ENCODE assay signal across 8 cellular contexts in the genomic region with DNA sequence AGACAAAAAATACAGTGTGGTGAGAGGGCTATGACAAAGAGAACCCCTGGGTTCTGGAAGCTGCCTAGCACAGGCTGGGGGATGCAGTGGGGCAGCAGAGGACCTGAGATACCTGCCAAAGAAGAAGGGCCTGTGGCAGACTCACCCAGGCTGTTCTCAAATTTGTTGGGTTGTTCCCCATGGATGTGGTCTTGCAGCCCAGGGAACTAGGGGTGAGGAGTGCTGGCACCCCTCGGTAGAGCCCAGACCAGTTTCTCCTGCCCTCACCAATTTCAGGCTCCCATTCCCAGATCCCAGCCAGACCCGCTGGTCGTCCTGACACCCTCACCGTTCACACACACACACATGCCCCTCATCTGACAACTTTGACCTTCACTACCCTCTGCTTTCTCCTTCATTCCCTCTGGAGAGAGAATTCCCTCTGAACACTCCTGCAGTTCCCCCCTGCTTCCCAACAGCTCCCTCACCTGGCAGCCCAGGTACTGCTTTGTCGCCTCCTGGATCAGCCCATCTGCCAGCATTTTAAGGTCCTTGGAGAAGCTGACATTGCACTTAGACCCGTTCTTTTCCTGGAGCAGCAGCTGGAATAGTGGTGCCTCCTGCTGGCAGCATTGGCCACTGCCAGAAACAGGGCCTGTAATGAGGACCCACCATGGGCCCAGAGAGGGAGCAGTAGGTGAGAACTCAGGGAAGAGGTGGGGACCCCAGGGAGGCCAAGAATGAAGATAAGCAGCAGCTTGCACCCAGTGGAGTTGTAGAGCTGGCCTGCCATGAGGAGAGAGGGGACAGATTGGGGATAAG. TPM values are rescaled to one million over a fixed set of nuclear protein-coding genes. Genes with fewer than 3 reads are reported as not detected.
DNase-seq lines count a peak whose midpoint lies in the region; ATAC-seq and TF ChIP-seq lines count a peak whose summit lies in the region.

No MANE protein-coding gene starts in this region.

- H3K9me3 Mint-ChIP-seq in endothelial cell (ENCODE audit: unreplicated experiment) (no peaks in the 10 kb centered on the region), memory B cell (no peaks in the 10 kb centered on the region)

- H3K4me3 Mint-ChIP-seq in endothelial cell (ENCODE audit: unreplicated experiment) (no peak overlapping the region), memory B cell (peak overlapping the region; percentile 67)

- H3K36me3 Mint-ChIP-seq in endothelial cell (ENCODE audit: low read depth, unreplicated experiment) = no peaks in the 10 kb centered on the region
- H3K36me3 Mint-ChIP-seq in memory B cell = no peaks in the 10 kb centered on the region

- DNase-seq in NCI-H446 (lab: John Stamatoyannopoulos, UW) = peak; percentile 13 to 77
- peak; percentile 53 for DNase-seq in activated CD4-positive, alpha-beta T cell treated with anti-CD3 and anti-CD28 coated beads, Interleukin-2, amount 50 U/mL, for 1 hour
- DNase-seq in endothelial cell (ENCODE audit: low spot score) = peak; percentile 82
- DNase-seq in memory B cell (ENCODE audit: low spot score in 2 of 2) = peak; percentile 44 to 57
- peak in 40 of 49 donors; percentile 16 to 76 (median 54) for DNase-seq in substantia nigra (lab: John Stamatoyannopoulos, UW)

- no peaks in the 10 kb centered on the region for H3K9me3 ChIP-seq in DOHH2 (ENCODE audit: control insufficient read depth, insufficient read depth, low read length)

- H3K27ac Mint-ChIP-seq in endothelial cell (ENCODE audit: unreplicated experiment) = peak overlapping the region; percentile 81
- peak overlapping the region; percentile 56 for H3K27ac Mint-ChIP-seq in memory B cell

- no peaks in the 10 kb centered on the region for H3K36me3 ChIP-seq in DOHH2 (ENCODE audit: control insufficient read depth, low read length)

- peaks cover 2% of the 10 kb centered on the region; the same call in 1 of the 2 replicates for H3K27me3 ChIP-seq in DOHH2 (ENCODE audit: control insufficient read depth, low read length)

- H3K4me3 ChIP-seq in DOHH2 (ENCODE audit: low read length) = peak overlapping the region; percentile 90; the same call in 1 of the 2 replicates

- no peaks in the 10 kb centered on the region for H3K79me2 ChIP-seq in DOHH2 (ENCODE audit: control insufficient read depth, low read length)

- peaks cover 4% of the 10 kb centered on the region for H3F3A ChIP-seq in DOHH2 (ENCODE audit: control insufficient read depth, insufficient read depth)

- H3K27ac ChIP-seq in DOHH2 (ENCODE audit: low read depth, low read length) = no peak overlapping the region
- H3K27ac ChIP-seq in substantia nigra (ENCODE audit: low read depth, low read length, poor library complexity, severe bottlenecking) = peak overlapping the region; percentile 79

- ATAC-seq in HG02759 (IDR thresholded peaks at IDR 0.05; ENCODE audit: unreplicated experiment) (peak; percentile 34), memory B cell (ENCODE audit: low read depth) (peak; percentile 41), HG03439 (IDR thresholded peaks at IDR 0.05; ENCODE audit: unreplicated experiment) (no peak)

- peaks cover 13% of the 10 kb centered on the region for H3K4me1 Mint-ChIP-seq in endothelial cell (ENCODE audit: unreplicated experiment)
- H3K4me1 Mint-ChIP-seq in memory B cell = peaks cover 15% of the 10 kb centered on the region

- H4K20me1 ChIP-seq in DOHH2 (ENCODE audit: control insufficient read depth, insufficient read depth, low read depth, low read length) = no peaks in the 10 kb centered on the region

- H3K4me2 ChIP-seq in DOHH2 (ENCODE audit: low read length) = peak overlapping the region; percentile 99

- H3K27me3 Mint-ChIP-seq in endothelial cell (ENCODE audit: unreplicated experiment) (peaks cover 5% of the 10 kb centered on the region), memory B cell (no peaks in the 10 kb centered on the region)

- peaks cover 23% of the 10 kb centered on the region for H3K4me1 ChIP-seq in DOHH2 (ENCODE audit: control insufficient read depth, low read length)

- TF ChIP-seq CTCF in DOHH2 (IDR thresholded peaks at IDR 0.05; ENCODE audit: low read depth, low read length, poor library complexity, severe bottlenecking) (peak; percentile 85), endothelial cell (IDR thresholded peaks at IDR 0.05; ENCODE audit: unreplicated experiment) (peak; percentile 69)

- no peaks in the 10 kb centered on the region for H3K9me2 ChIP-seq in DOHH2 (replicated peaks; ENCODE audit: control insufficient read depth, low read length)

RNA-seq across cellular contexts. Expression of a gene that starts 5.9 kb away (rescaled TPM):
- total RNA-seq in endothelial cell (ENCODE audit: unreplicated experiment) = 9.3 TPM

RNA-seq across cellular contexts. Expression of a gene that starts 8.2 kb away (rescaled TPM):
- total RNA-seq in endothelial cell (ENCODE audit: unreplicated experiment) = 1,134 TPM

RNA-seq across cellular contexts. Expression of a gene that starts 16.8 kb away (rescaled TPM):
- total RNA-seq in endothelial cell (ENCODE audit: unreplicated experiment) = 4.4 TPM

RNA-seq across cellular contexts. Expression of a gene that starts 21.1 kb away (rescaled TPM):
- 66.5 TPM for total RNA-seq in endothelial cell (ENCODE audit: unreplicated experiment)

RNA-seq across cellular contexts. Expression of a gene that starts 29.3 kb away (rescaled TPM):
- total RNA-seq in endothelial cell (ENCODE audit: unreplicated experiment) = 4.0 TPM
